1 cellular context compared by ENCODE assay signal in the genomic region with DNA sequence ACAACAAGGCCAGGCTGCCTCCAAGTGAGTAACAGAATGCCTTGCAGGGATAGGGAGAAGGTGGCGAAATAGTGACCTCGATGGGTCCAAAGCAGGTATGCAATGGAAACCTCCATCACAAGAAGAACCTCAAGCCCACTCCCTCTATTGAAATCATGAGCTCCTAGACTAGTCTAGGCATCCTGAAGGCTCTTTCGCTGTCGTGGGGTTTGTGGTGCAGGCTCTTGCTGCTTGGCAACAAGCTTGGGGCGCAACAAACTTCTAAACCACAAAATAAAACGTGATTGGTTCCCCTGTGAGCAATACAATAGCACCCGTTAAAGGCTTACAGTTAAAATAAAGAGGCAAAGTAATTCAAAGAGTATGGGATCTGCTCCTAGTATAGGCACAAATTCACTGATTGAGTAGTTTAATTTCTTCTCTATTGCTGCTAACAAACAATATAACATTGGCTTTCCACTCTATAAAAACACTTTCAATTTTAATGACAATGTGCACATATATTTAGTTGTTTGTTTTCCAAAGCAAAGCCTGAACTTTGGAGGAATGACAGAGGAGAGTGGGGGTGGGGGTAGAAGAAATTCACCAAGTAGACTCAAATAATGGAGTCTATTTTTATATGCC.
TF ChIP-seq lines count a peak whose summit lies in the region.

No MANE protein-coding gene starts in this region.

TF ChIP-seq in H1, 55 proteins besides CTCF, POLR2A, EP300 and RAD21 (continued from another document):
- no peak for TF ChIP-seq TEAD4 (IDR thresholded peaks at IDR 0.05; ENCODE audit: low read depth, low read length)
- no peak for TF ChIP-seq KDM4A (IDR thresholded peaks at IDR 0.05; ENCODE audit: low read depth, low read length, severe bottlenecking)
- no peak for TF ChIP-seq RFX5 (IDR thresholded peaks at IDR 0.05; ENCODE audit: borderline replicate concordance, low read depth, low read length)
- TF ChIP-seq CHD7 (IDR thresholded peaks at IDR 0.05; ENCODE audit: insufficient replicate concordance, low read length): peak; percentile 81
- TF ChIP-seq, protein P1, sequence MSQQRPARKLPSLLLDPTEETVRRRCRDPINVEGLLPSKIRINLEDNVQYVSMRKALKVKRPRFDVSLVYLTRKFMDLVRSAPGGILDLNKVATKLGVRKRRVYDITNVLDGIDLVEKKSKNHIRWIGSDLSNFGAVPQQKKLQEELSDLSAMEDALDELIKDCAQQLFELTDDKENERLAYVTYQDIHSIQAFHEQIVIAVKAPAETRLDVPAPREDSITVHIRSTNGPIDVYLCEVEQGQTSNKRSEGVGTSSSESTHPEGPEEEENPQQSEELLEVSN (IDR thresholded peaks at IDR 0.05): no peak
- TF ChIP-seq BRCA1 (IDR thresholded peaks at IDR 0.05; ENCODE audit: low read depth, low read length): no peak
- no peak for TF ChIP-seq TAF7 (optimal IDR thresholded peaks at IDR 0.05; ENCODE audit: borderline replicate concordance, low read depth, low read length)
- no peak for TF ChIP-seq USF2 (IDR thresholded peaks at IDR 0.05; ENCODE audit: low read length)
- no peak for TF ChIP-seq CBX8 (IDR thresholded peaks at IDR 0.05; ENCODE audit: borderline replicate concordance, low read depth, low read length)
- peak; percentile 26 to 38 for TF ChIP-seq BCL11A (IDR thresholded peaks at IDR 0.05; ENCODE audit: low read depth in 2 of 2, low read length in 2 of 2)
- no peak for TF ChIP-seq MAX (IDR thresholded peaks at IDR 0.05)
- TF ChIP-seq SP4 (IDR thresholded peaks at IDR 0.05; ENCODE audit: low read length): no peak
- no peak for TF ChIP-seq TCF12 (IDR thresholded peaks at IDR 0.05; ENCODE audit: low read depth, low read length)
- no peak for TF ChIP-seq ATF3 (IDR thresholded peaks at IDR 0.05; ENCODE audit: insufficient read depth, low read depth, low read length)
- TF ChIP-seq POLR2AphosphoS5 (IDR thresholded peaks at IDR 0.05; ENCODE audit: low read depth, low read length): peak; percentile 53
- TF ChIP-seq MAFK (IDR thresholded peaks at IDR 0.05; ENCODE audit: low read depth, low read length): no peak
- 0 out of 2 replicates have a peak, but pooled peaks have one; percentile 33 for TF ChIP-seq CEBPB (IDR thresholded peaks at IDR 0.05; ENCODE audit: low read depth, low read length)
- TF ChIP-seq RNF2 (IDR thresholded peaks at IDR 0.05; ENCODE audit: borderline replicate concordance, low read depth, low read length, missing control alignments, poor library complexity, severe bottlenecking): no peak
- 0 out of 2 replicates have a peak, but pooled peaks have one; percentile 56 for TF ChIP-seq RBBP5 (IDR thresholded peaks at IDR 0.05; ENCODE audit: borderline replicate concordance, low read depth, low read length)
- no peak for TF ChIP-seq SRF (IDR thresholded peaks at IDR 0.05; ENCODE audit: low read depth, low read length)
- no peak for TF ChIP-seq KDM1A (IDR thresholded peaks at IDR 0.05; ENCODE audit: borderline replicate concordance, low read length)
- TF ChIP-seq JUND (IDR thresholded peaks at IDR 0.05; ENCODE audit: low read length): no peak
- TF ChIP-seq GABPA (IDR thresholded peaks at IDR 0.05; ENCODE audit: borderline replicate concordance, insufficient read depth, low read length): no peak
- peak; percentile 96 for TF ChIP-seq NANOG (IDR thresholded peaks at IDR 0.05; ENCODE audit: insufficient read depth, low read depth, low read length, poor library complexity, severe bottlenecking)
- 0 out of 2 replicates have a peak, but pooled peaks have one; percentile 41 for TF ChIP-seq YY1 (IDR thresholded peaks at IDR 0.05; ENCODE audit: low read depth, low read length)
- 0 out of 2 replicates have a peak, but pooled peaks have one; percentile 44 for TF ChIP-seq TAF1 (IDR thresholded peaks at IDR 0.05; ENCODE audit: low read depth, low read length)
- TF ChIP-seq SP1 (IDR thresholded peaks at IDR 0.05; ENCODE audit: low read depth, low read length): peak; percentile 72; the same call in 1 of the 2 replicates
- no peak for TF ChIP-seq HDAC6 (IDR thresholded peaks at IDR 0.05; ENCODE audit: low read depth, low read length)
- no peak for TF ChIP-seq PHF8 (conservative IDR thresholded peaks at IDR 0.05; ENCODE audit: low read depth, low read length)
- no peak for TF ChIP-seq GTF2F1 (IDR thresholded peaks at IDR 0.05; ENCODE audit: borderline replicate concordance, low read depth, low read length)
